ENCODE assay signal across 8 cellular contexts in genomic region chr9:129962889-129963703, GRCh38.
DNase-seq lines count a peak whose midpoint lies in the region; ATAC-seq and TF ChIP-seq lines count a peak whose summit lies in the region.

No MANE protein-coding gene starts in this region.

- H3K4me3 Mint-ChIP-seq in HFFc6 = peak overlapping the region; percentile 89

- H3K4me3 ChIP-seq in GM06990 (replicated peaks; ENCODE audit: low read depth, low read length) (peak overlapping the region; percentile 44; the same call in 1 of the 2 replicates), gastroesophageal sphincter (peak overlapping the region; percentile 54 to 60), trophoblast cell (ENCODE audit: low read depth, low read length) (no peak overlapping the region), tibial nerve (peak overlapping the region; percentile 36 to 54 (median 46))

- TF ChIP-seq EP300 in gastroesophageal sphincter (IDR thresholded peaks at IDR 0.05) (no peak), tibial nerve (IDR thresholded peaks at IDR 0.05) (peak; percentile 48 to 85)

- peaks cover 3% of the 10 kb centered on the region for H3K79me2 ChIP-seq in trophoblast cell (ENCODE audit: control insufficient read depth, insufficient read depth, low read length, poor library complexity)

- TF ChIP-seq POLR2A in gastroesophageal sphincter (IDR thresholded peaks at IDR 0.05) (peak; percentile 11 to 29), tibial nerve (IDR thresholded peaks at IDR 0.05) (peak; percentile 45 to 55)

- DNase-seq in GM06990 (ENCODE audit: extremely low read depth, insufficient read length) = peak; percentile 49
- peak; percentile 37 for DNase-seq in HFFc6
- DNase-seq in NOMO-1 (lab: John Stamatoyannopoulos, UW; ENCODE audit: unreplicated experiment in 2 of 2) = peak; percentile 12 to 60
- DNase-seq in activated T-helper 1 cell treated with anti-CD3 and anti-CD28 coated beads, Interleukin-2, amount 50 U/mL, for 16 hours (ENCODE audit: low read depth in 1 of 2, low spot score in 1 of 2) = peak; percentile 45 to 60
- DNase-seq in trophoblast cell = no peak
- peak in 1 of 2 donors; percentile 64 for DNase-seq in tibial nerve (ENCODE audit: low spot score in 2 of 2)

- peaks cover 14% of the 10 kb centered on the region for H3K79me1 ChIP-seq in trophoblast cell (ENCODE audit: low read length)

- peak overlapping the region; percentile 71 for H3K14ac ChIP-seq in trophoblast cell (ENCODE audit: low read length)

- H3K4me2 ChIP-seq in trophoblast cell (ENCODE audit: low read length) = peak overlapping the region; percentile 66

- no peak overlapping the region for H3K23ac ChIP-seq in trophoblast cell (ENCODE audit: low read length)

- no peak overlapping the region for H2AFZ ChIP-seq in trophoblast cell (ENCODE audit: insufficient read depth, low read length, poor library complexity)

- H3K9me3 ChIP-seq in gastroesophageal sphincter (no peaks in the 10 kb centered on the region), trophoblast cell (ENCODE audit: insufficient read depth, low read depth, low read length) (no peaks in the 10 kb centered on the region), tibial nerve (no peaks in the 10 kb centered on the region)

- ATAC-seq in gastroesophageal sphincter (peak; percentile 53), GM18519 (IDR thresholded peaks at IDR 0.05; ENCODE audit: low FRiP score, unreplicated experiment) (no peak)

- no peaks in the 10 kb centered on the region for H3K9me3 Mint-ChIP-seq in HFFc6

- peak overlapping the region; percentile 84 for H3K27ac Mint-ChIP-seq in HFFc6

- H3K27me3 ChIP-seq in GM06990 (replicated peaks; ENCODE audit: control insufficient read depth, insufficient read depth, low read length) = no peaks in the 10 kb centered on the region
- no peaks in the 10 kb centered on the region for H3K27me3 ChIP-seq in gastroesophageal sphincter
- no peaks in the 10 kb centered on the region for H3K27me3 ChIP-seq in trophoblast cell (ENCODE audit: insufficient read depth, low read length)
- H3K27me3 ChIP-seq in tibial nerve = no peaks in the 10 kb centered on the region

- peaks cover 11 to 82% (median 38%) of the 10 kb centered on the region in 3 donors for H3K4me1 ChIP-seq in gastroesophageal sphincter
- H3K4me1 ChIP-seq in trophoblast cell (ENCODE audit: control insufficient read depth in 1 of 2, insufficient read depth in 2 of 2, low read length in 2 of 2) = peaks cover 15 to 18% of the 10 kb centered on the region in 2 experiments
- peaks cover 0 to 60% (median 26%) of the 10 kb centered on the region in 4 donors for H3K4me1 ChIP-seq in tibial nerve

- no peak for TF ChIP-seq CTCF in GM06990 (IDR thresholded peaks at IDR 0.05; ENCODE audit: insufficient read depth, low read length, poor library complexity, severe bottlenecking)
- no peak for TF ChIP-seq CTCF in HFFc6 (IDR thresholded peaks at IDR 0.05)
- TF ChIP-seq CTCF in gastroesophageal sphincter (IDR thresholded peaks at IDR 0.05) = no peak
- TF ChIP-seq CTCF in tibial nerve (IDR thresholded peaks at IDR 0.05) = no peak

- H3K36me3 ChIP-seq in GM06990 (ENCODE audit: control insufficient read depth, insufficient read depth, low read length) (peaks cover 29% of the 10 kb centered on the region), gastroesophageal sphincter (peaks cover 0 to 20% of the 10 kb centered on the region in 2 donors), trophoblast cell (ENCODE audit: control insufficient read depth in 1 of 2, insufficient read depth in 2 of 2, low read length in 2 of 2) (peaks cover 0 to 2% of the 10 kb centered on the region in 2 experiments), tibial nerve (peaks cover 0 to 6% (median 0%) of the 10 kb centered on the region in 3 donors)

- H2AK5ac ChIP-seq in trophoblast cell (ENCODE audit: low read length) = peak overlapping the region; percentile 14

- H3K36me3 Mint-ChIP-seq in HFFc6 (ENCODE audit: low read depth) = peaks cover 16% of the 10 kb centered on the region; the same call in 1 of the 2 replicates

- peak overlapping the region; percentile 83 for H4K12ac ChIP-seq in trophoblast cell (ENCODE audit: low read depth, low read length)

- H3K18ac ChIP-seq in trophoblast cell (ENCODE audit: low read length) = peak overlapping the region; percentile 74

- peak overlapping the region; percentile 87 for H2BK5ac ChIP-seq in trophoblast cell (ENCODE audit: low read depth, low read length, poor library complexity)

- H2BK120ac ChIP-seq in trophoblast cell (ENCODE audit: insufficient read depth, low read length, poor library complexity) = peak overlapping the region; percentile 94

- peak overlapping the region; percentile 84 for H4K8ac ChIP-seq in trophoblast cell (ENCODE audit: low read depth, low read length)

- peak overlapping the region; percentile 74 for H3K9ac ChIP-seq in trophoblast cell (ENCODE audit: low read length)

- peaks cover 53% of the 10 kb centered on the region for H3K4me1 Mint-ChIP-seq in HFFc6 (ENCODE audit: low read depth)

- H3K27ac ChIP-seq in gastroesophageal sphincter = peak overlapping the region; percentile 88 to 99 (median 92)
- peak overlapping the region; percentile 92 for H3K27ac ChIP-seq in trophoblast cell (ENCODE audit: low read depth, low read length)
- H3K27ac ChIP-seq in tibial nerve = peak overlapping the region; percentile 81 to 95 (median 94)

- no peaks in the 10 kb centered on the region; the same call in none of the 2 replicates for H3K27me3 Mint-ChIP-seq in HFFc6 (ENCODE audit: insufficient read depth)

- H4K91ac ChIP-seq in trophoblast cell (ENCODE audit: low read depth, low read length) = peak overlapping the region; percentile 92

- peak overlapping the region; percentile 57 for H2BK12ac ChIP-seq in trophoblast cell (ENCODE audit: low read length)

- WGBS in gastroesophageal sphincter (ENCODE audit: low coverage in 1 of 2), 2 donors = 7 to 21% methylated on average over 10 to 13 of the region's 14 CpGs
- WGBS in trophoblast cell (ENCODE audit: extremely low coverage, insufficient coverage, insufficient read length) = no CpG with 5 or more reads among the region's 14 CpGs
- WGBS in tibial nerve, 2 donors = 18 to 25% methylated on average over 14 of the region's 14 CpGs

- peak overlapping the region; percentile 65 for H3K4ac ChIP-seq in trophoblast cell (ENCODE audit: low read depth, low read length)

Comparison
In these comparisons a context has a peak if more than half of its experiments do, and no peak if none do; other contexts are left out.
1. DNase-seq: peak in GM06990 (single experiment), HFFc6 (single experiment), NOMO-1 (2 of 2) and activated T-helper 1 cell treated with anti-CD3 and anti-CD28 coated beads, Interleukin-2, amount 50 U/mL, for 16 hours (2 of 2); none in trophoblast cell (0 of 2).
2. Peak in every context shown above with its lines, with median percentiles within 50 percentile points of each other: H3K27ac ChIP-seq.